In the genomic region with DNA sequence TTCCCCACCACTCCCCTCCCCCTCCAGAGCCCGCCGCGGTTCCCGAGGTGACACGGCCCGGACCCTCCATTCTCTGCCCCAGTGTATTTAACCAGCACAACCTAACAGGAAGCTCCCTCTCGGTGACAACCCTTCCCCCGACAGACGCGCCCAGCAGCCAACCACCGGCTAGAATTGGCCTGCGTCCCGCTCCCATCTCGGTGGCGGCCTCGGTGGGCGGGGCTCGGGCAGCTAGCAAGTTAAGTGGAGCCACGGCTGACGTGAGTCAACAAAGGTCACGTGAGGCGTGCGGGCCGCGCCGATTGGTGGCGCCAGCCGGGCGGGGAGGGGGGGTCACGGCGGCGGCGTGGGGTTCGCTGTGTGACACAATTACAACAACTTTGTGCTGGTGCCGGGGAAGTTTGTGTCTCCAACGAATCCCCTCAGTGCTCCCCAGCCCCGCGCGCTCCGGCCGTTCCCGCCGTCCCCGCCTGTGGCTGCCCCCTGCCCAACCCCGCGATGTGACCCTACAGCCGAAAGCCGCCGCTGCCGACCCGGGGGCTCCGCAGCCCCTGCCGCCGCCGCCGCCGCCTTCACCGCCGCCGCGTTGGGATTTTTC, we compare ENCODE assay signal across 8 cellular contexts. TPM values are rescaled to one million over a fixed set of nuclear protein-coding genes. Genes with fewer than 3 reads are reported as not detected.
DNase-seq lines count a peak whose midpoint lies in the region; ATAC-seq lines count a peak whose summit lies in the region.

Gene KDM6A (plus strand): TSS at position 372 of the 598 bp plus-strand sequence. CDS start 364 bp downstream, outside the sequence.

- no peaks in the 10 kb centered on the region for H3K36me3 Mint-ChIP-seq in dendritic cell treated with granulocyte-macrophage colony-stimulating factor and Interleukin-4, amounts not matched to agents 40 ng/mL and 50 ng/mL, for 4 days (ENCODE audit: low read depth)

- peak within 1 kb of the TSS; percentile 89 for H3K27ac Mint-ChIP-seq in dendritic cell treated with granulocyte-macrophage colony-stimulating factor and Interleukin-4, amounts not matched to agents 40 ng/mL and 50 ng/mL, for 4 days

- H3K4me3 ChIP-seq in BLaER1 = peak within 1 kb of the TSS; percentile 90

- peak within 1 kb of the TSS; percentile 79 for H3K4me3 Mint-ChIP-seq in dendritic cell treated with granulocyte-macrophage colony-stimulating factor and Interleukin-4, amounts not matched to agents 40 ng/mL and 50 ng/mL, for 4 days

- peak within 1 kb of the TSS; percentile 97 for H3K9ac ChIP-seq in BLaER1

- H4K20me1 ChIP-seq in BLaER1 = peaks cover 20% of the 10 kb centered on the region

- H3K27ac ChIP-seq in BLaER1 = peak within 1 kb of the TSS; percentile 98

- H3K9me3 Mint-ChIP-seq in dendritic cell treated with granulocyte-macrophage colony-stimulating factor and Interleukin-4, amounts not matched to agents 40 ng/mL and 50 ng/mL, for 4 days = no peaks in the 10 kb centered on the region

- H3K9me3 ChIP-seq in BLaER1 = no peaks in the 10 kb centered on the region

- peak; percentile 97 for DNase-seq in NCI-H69 (lab: John Stamatoyannopoulos, UW)
- peak; percentile 79 to 91 for DNase-seq in activated CD4-positive, alpha-beta T cell treated with anti-CD3 and anti-CD28 coated beads, Interleukin-2, amount 50 U/mL, for 24 hours (ENCODE audit: low read depth in 1 of 2, low spot score in 1 of 2)
- peak; percentile 97 for DNase-seq in left lobe of liver (ENCODE audit: low spot score)
- peak; percentile 92 for DNase-seq in stimulated activated CD4-positive, alpha-beta T cell treated with anti-CD3 and anti-CD28 coated beads, Interleukin-2, amount 100 ng/mL, for 4 hours (ENCODE audit: low read depth)

- ATAC-seq in GM19328 (IDR thresholded peaks at IDR 0.05; ENCODE audit: unreplicated experiment) (peak; percentile 81), HG03520 (IDR thresholded peaks at IDR 0.05; ENCODE audit: unreplicated experiment) (peak; percentile 88), left lobe of liver (peak; percentile 83)

- no peaks in the 10 kb centered on the region for H3K27me3 Mint-ChIP-seq in dendritic cell treated with granulocyte-macrophage colony-stimulating factor and Interleukin-4, amounts not matched to agents 40 ng/mL and 50 ng/mL, for 4 days

- peaks cover 28% of the 10 kb centered on the region for H3K4me1 ChIP-seq in BLaER1

- no peaks in the 10 kb centered on the region for H3K4me1 Mint-ChIP-seq in dendritic cell treated with granulocyte-macrophage colony-stimulating factor and Interleukin-4, amounts not matched to agents 40 ng/mL and 50 ng/mL, for 4 days (ENCODE audit: low read depth)

- H3K4me2 ChIP-seq in BLaER1 = peak within 1 kb of the TSS; percentile 89

- H3K36me3 ChIP-seq in BLaER1 = peaks cover 2% of the 10 kb centered on the region; the same call in 1 of the 2 replicates

- no peaks in the 10 kb centered on the region for H3K27me3 ChIP-seq in BLaER1

- intact Hi-C loops in dendritic cell treated with granulocyte-macrophage colony-stimulating factor and Interleukin-4, amounts not matched to agents 40 ng/mL and 50 ng/mL, for 4 days (cut with micrococcal nuclease) = loop anchor here (5.0 to 10.0 kb wide), 2 partner anchors 44 to 328 kb away; partner anchors contain the start of gene FUNDC1

RNA-seq across cellular contexts. Expression of gene KDM6A, which starts in this region (rescaled TPM):
- 8.4 TPM for total RNA-seq in left lobe of liver

Comparison
In these comparisons a context has a peak if more than half of its experiments do, and no peak if none do; other contexts are left out.
1. Peak in every context shown above with its lines: DNase-seq, ATAC-seq, H3K4me3 ChIP-seq and H3K27ac ChIP-seq.